15 cellular contexts compared by ENCODE assay signal in genomic region chr12:96466939-96467751, GRCh38. TPM values are rescaled to one million over a fixed set of nuclear protein-coding genes. Genes with fewer than 3 reads are reported as not detected.
A peak's percentile ranks its signal among the peaks of the same experiment; 100 is the strongest.
DNase-seq lines count a peak whose midpoint lies in the region; ATAC-seq and TF ChIP-seq lines count a peak whose summit lies in the region.
"Had no signal": no experiment of that assay in that cellular context is flagged by ENCODE, and none has a peak within 500 bp of the region (broad histone marks: within the 10 kb centered on the region; RNA-seq: fewer than 3 reads in every experiment).

No MANE protein-coding gene starts in this region.

- H3K36me3 Mint-ChIP-seq in endothelial cell (ENCODE audit: low read depth, unreplicated experiment) (no peaks in the 10 kb centered on the region), osteocyte (ENCODE audit: unreplicated experiment) (peaks cover 5% of the 10 kb centered on the region)

- no peak overlapping the region for H3K4me3 Mint-ChIP-seq in endothelial cell (ENCODE audit: unreplicated experiment)
- H3K4me3 Mint-ChIP-seq in osteocyte (ENCODE audit: unreplicated experiment) = no peak overlapping the region
- H3K4me3 Mint-ChIP-seq: activated CD4-positive, alpha-beta memory T cell treated with anti-CD3 and anti-CD28 coated beads for 36 hours; CD4-positive, alpha-beta memory T cell had no signal

- H3K4me1 Mint-ChIP-seq in endothelial cell (ENCODE audit: unreplicated experiment) = peaks cover 12% of the 10 kb centered on the region
- H3K4me1 Mint-ChIP-seq in osteocyte (ENCODE audit: unreplicated experiment) = peaks cover 2% of the 10 kb centered on the region
- H3K4me1 Mint-ChIP-seq: CD4-positive, alpha-beta memory T cell had no signal

- H3K27me3 Mint-ChIP-seq in endothelial cell (ENCODE audit: unreplicated experiment) (peaks cover 3% of the 10 kb centered on the region), osteocyte (ENCODE audit: unreplicated experiment) (no peaks in the 10 kb centered on the region)
- H3K27me3 Mint-ChIP-seq: activated CD4-positive, alpha-beta memory T cell treated with anti-CD3 and anti-CD28 coated beads for 36 hours had no signal

- DNase-seq in NCI-H345 (lab: John Stamatoyannopoulos, UW) (peak; percentile 38), NCI-H345 treated with DMSO at 0.1 percent for 48 hours (lab: John Stamatoyannopoulos, UW; ENCODE audit: unreplicated experiment) (no peak), NCI-H226 (peak; percentile 85), endothelial cell (ENCODE audit: low spot score) (no peak), osteocyte (ENCODE audit: extremely low spot score, unreplicated experiment) (peak; percentile 5), NCI-H82 treated with DMSO at 0.1 percent for 48 hours (lab: John Stamatoyannopoulos, UW; ENCODE audit: unreplicated experiment) (no peak), germinal center (ENCODE audit: low spot score) (no peak)
- DNase-seq: activated CD4-positive, alpha-beta memory T cell treated with anti-CD3 and anti-CD28 coated beads for 36 hours; CD4-positive, alpha-beta memory T cell; cortex of kidney; H7; KG1; SHP77 treated with DMSO at 0.1 percent for 48 hours; stimulated activated naive CD4-positive, alpha-beta T cell treated with Interleukin-2 at 50 U/mL for 16 hours had no signal

- TF ChIP-seq CTCF in endothelial cell (IDR thresholded peaks at IDR 0.05; ENCODE audit: unreplicated experiment) = no peak
- TF ChIP-seq CTCF in osteocyte (IDR thresholded peaks at IDR 0.05) = no peak

- peak overlapping the region; percentile 96 for H3K27ac Mint-ChIP-seq in endothelial cell (ENCODE audit: unreplicated experiment)
- no peak overlapping the region for H3K27ac Mint-ChIP-seq in osteocyte (ENCODE audit: unreplicated experiment)
- H3K27ac Mint-ChIP-seq: activated CD4-positive, alpha-beta memory T cell treated with anti-CD3 and anti-CD28 coated beads for 36 hours had no signal

- H3K9me3 Mint-ChIP-seq in endothelial cell (ENCODE audit: unreplicated experiment) (no peaks in the 10 kb centered on the region), osteocyte (ENCODE audit: unreplicated experiment) (peaks cover 8% of the 10 kb centered on the region)

- ATAC-seq in activated CD4-positive, CD25-positive, alpha-beta regulatory T cell treated with anti-CD3 and anti-CD28 coated beads, Interleukin-2, amount 50 U/mL, for 24 hours = no peak

RNA-seq across cellular contexts. Expression of gene CFAP54, which starts 22.2 kb away (rescaled TPM):
- total RNA-seq in endothelial cell (ENCODE audit: unreplicated experiment) (2.5 TPM), osteocyte (0.24 and 0.73 TPM in 2 replicates)
- total RNA-seq: H7 had no signal

Comparison
In these comparisons a context has a peak if more than half of its experiments do, and no peak if none do; other contexts are left out.
1. DNase-seq: peak in NCI-H345 (single experiment), NCI-H226 (single experiment) and osteocyte (single experiment); none in NCI-H345 treated with DMSO at 0.1 percent for 48 hours (single experiment), endothelial cell (single experiment), NCI-H82 treated with DMSO at 0.1 percent for 48 hours (single experiment) and germinal center (single experiment).